Comparison of ENCODE assay signal across 2 cellular contexts in genomic region chr12:114702462-114702861, GRCh38.
TF ChIP-seq lines count a peak whose summit lies in the region.

No MANE protein-coding gene starts in this region.

TF ChIP-seq in A549, 52 proteins besides CTCF, POLR2A, EP300 and RAD21 (continued from another document):
- TF ChIP-seq BHLHE40 (IDR thresholded peaks at IDR 0.05; ENCODE audit: low read depth, low read length): no peak
- no peak for TF ChIP-seq CBX2 (IDR thresholded peaks at IDR 0.05; ENCODE audit: borderline replicate concordance, low read depth)
- TF ChIP-seq SREBF2 (IDR thresholded peaks at IDR 0.05): no peak
- no peak for TF ChIP-seq FOSL2 (IDR thresholded peaks at IDR 0.05)
- no peak for TF ChIP-seq FOSL2 (CRISPR knock-in tag; IDR thresholded peaks at IDR 0.05)
- TF ChIP-seq MAFK (IDR thresholded peaks at IDR 0.05; ENCODE audit: partially characterized antibody): no peak
- TF ChIP-seq ZNF302 (CRISPR knock-in tag; IDR thresholded peaks at IDR 0.05): no peak
- no peak for TF ChIP-seq HOXB13 (CRISPR knock-in tag; IDR thresholded peaks at IDR 0.05; ENCODE audit: low read depth)
- no peak for TF ChIP-seq MYC (IDR thresholded peaks at IDR 0.05; ENCODE audit: borderline replicate concordance, low read length)
- no peak for TF ChIP-seq JUNB (IDR thresholded peaks at IDR 0.05)
- TF ChIP-seq, protein P1, sequence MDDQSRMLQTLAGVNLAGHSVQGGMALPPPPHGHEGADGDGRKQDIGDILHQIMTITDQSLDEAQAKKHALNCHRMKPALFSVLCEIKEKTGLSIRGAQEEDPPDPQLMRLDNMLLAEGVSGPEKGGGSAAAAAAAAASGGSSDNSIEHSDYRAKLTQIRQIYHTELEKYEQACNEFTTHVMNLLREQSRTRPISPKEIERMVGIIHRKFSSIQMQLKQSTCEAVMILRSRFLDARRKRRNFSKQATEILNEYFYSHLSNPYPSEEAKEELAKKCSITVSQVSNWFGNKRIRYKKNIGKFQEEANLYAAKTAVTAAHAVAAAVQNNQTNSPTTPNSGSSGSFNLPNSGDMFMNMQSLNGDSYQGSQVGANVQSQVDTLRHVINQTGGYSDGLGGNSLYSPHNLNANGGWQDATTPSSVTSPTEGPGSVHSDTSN (IDR thresholded peaks at IDR 0.05): no peak
- no peak for TF ChIP-seq FOXS1 (CRISPR knock-in tag; IDR thresholded peaks at IDR 0.05)
- no peak for TF ChIP-seq EHMT2 (IDR thresholded peaks at IDR 0.05; ENCODE audit: low read depth)
- no peak for TF ChIP-seq KDM1A (IDR thresholded peaks at IDR 0.05; ENCODE audit: low read depth)
- TF ChIP-seq, protein P2, sequence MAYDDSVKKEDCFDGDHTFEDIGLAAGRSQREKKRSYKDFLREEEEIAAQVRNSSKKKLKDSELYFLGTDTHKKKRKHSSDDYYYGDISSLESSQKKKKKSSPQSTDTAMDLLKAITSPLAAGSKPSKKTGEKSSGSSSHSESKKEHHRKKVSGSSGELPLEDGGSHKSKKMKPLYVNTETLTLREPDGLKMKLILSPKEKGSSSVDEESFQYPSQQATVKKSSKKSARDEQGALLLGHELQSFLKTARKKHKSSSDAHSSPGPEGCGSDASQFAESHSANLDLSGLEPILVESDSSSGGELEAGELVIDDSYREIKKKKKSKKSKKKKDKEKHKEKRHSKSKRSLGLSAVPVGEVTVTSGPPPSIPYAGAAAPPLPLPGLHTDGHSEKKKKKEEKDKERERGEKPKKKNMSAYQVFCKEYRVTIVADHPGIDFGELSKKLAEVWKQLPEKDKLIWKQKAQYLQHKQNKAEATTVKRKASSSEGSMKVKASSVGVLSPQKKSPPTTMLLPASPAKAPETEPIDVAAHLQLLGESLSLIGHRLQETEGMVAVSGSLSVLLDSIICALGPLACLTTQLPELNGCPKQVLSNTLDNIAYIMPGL (CRISPR knock-in tag; IDR thresholded peaks at IDR 0.05; ENCODE audit: borderline replicate concordance): no peak
- no peak for TF ChIP-seq REST (IDR thresholded peaks at IDR 0.05)

TF ChIP-seq in HEK293, 187 proteins besides CTCF, POLR2A, EP300 and RAD21:
- TF ChIP-seq, protein P3, sequence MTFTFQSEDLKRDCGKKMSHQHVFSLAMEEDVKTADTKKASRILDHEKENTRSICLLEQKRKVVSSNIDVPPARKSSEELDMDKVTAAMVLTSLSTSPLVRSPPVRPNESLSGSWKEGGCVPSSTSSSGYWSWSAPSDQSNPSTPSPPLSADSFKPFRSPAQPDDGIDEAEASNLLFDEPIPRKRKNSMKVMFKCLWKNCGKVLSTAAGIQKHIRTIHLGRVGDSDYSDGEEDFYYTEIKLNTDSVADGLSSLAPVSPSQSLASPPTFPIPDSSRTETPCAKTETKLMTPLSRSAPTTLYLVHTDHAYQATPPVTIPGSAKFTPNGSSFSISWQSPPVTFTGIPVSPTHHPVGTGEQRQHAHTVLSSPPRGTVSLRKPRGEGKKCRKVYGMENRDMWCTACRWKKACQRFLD (tag by site-specific recombination; IDR thresholded peaks at IDR 0.05): no peak
- TF ChIP-seq KLF7 (tag by site-specific recombination; IDR thresholded peaks at IDR 0.05; ENCODE audit: borderline replicate concordance) (no peak), ZBTB8A (tag by site-specific recombination; IDR thresholded peaks at IDR 0.05) (no peak), PRDM1 (tag by site-specific recombination; IDR thresholded peaks at IDR 0.05) (peak; percentile 96), ZNF701 (tag by site-specific recombination; IDR thresholded peaks at IDR 0.05) (no peak)
TF ChIP-seq in HEK293: peak in this region for 1.
